ENCODE assay signal across 22 cellular contexts in the genomic region with DNA sequence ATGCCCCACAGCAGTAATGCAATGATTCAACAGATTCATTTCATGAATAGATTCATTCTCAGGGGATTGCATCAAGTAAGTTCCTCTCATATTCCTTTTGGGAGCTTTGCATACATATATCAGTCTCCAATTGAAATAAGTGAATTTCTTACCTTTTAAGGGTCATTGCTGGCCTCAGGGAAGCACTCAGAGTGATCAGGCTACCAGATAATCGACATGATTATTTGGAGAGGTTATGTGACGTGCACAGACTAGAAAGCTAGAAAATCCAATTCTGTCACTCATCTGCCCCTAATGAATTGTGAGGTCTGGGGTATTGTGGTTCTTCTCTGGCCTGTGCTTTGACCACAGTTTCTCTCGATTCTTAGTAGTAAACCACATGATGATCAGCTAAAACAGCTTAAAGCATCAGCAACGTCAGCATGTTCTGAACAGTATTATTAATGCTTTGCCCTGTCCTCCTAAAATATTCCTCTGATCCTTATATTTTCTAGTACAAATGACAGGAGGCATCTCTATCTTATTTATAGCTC.
"Had no signal": no experiment of that assay in that cellular context is flagged by ENCODE, and none has a peak within 500 bp of the region (broad histone marks: within the 10 kb centered on the region; RNA-seq: fewer than 3 reads in every experiment).

No MANE protein-coding gene starts in this region.

- FAIRE-seq: keratinocyte had no signal

- H3K27ac ChIP-seq: ascending aorta, cardiac muscle cell, gastroesophageal sphincter, hepatocyte, right lobe of liver, tibial artery, upper lobe of right lung had no signal

- H3K9me3 ChIP-seq: ascending aorta, gastroesophageal sphincter, right lobe of liver, tibial artery, upper lobe of right lung had no signal

- DNase-seq: activated B cell treated with CpG ODN at 0.5 μM for 24 hours; activated CD4-positive, alpha-beta T cell treated with anti-CD3 and anti-CD28 coated beads, Interleukin-2, amount 50 U/mL, for 1 hour; activated CD8-positive, alpha-beta memory T cell treated with anti-CD3 and anti-CD28 coated beads, Interleukin-2, amount 10 ng/mL, durations not matched to agents 7 days and 5 days; activated CD8-positive, alpha-beta T cell treated with anti-CD3 and anti-CD28 coated beads, Interleukin-2, amount 10 ng/mL, durations not matched to agents 7 days and 5 days; activated effector memory CD4-positive, alpha-beta T cell treated with anti-CD3 and anti-CD28 coated beads, Interleukin-2, amount 50 U/mL, for 16 hours; activated naive CD4-positive, alpha-beta T cell treated with anti-CD3 and anti-CD28 coated beads, Interleukin-2, amount 10 ng/mL, durations not matched to agents 7 days and 5 days; activated naive CD8-positive, alpha-beta T cell treated with anti-CD3 and anti-CD28 coated beads, Interleukin-2, amount 10 ng/mL, durations not matched to agents 7 days and 5 days; cortex of kidney; effector memory CD8-positive, alpha-beta T cell; erythroblast; left cardiac atrium; mammary epithelial cell; right lobe of liver; stimulated activated CD4-positive, alpha-beta T cell treated with anti-CD3 and anti-CD28 coated beads, Interleukin-2, amount 100 ng/mL, for 48 hours; stimulated activated naive CD8-positive, alpha-beta T cell treated with anti-CD3 and anti-CD28 coated beads, Interleukin-15, Interleukin-2, amounts not matched to agents 100 U/mL and 50 U/mL, for 24 hours; tibial artery; upper lobe of right lung had no signal

- H3K4me2 ChIP-seq: hepatocyte had no signal

- ATAC-seq: activated CD8-positive, alpha-beta memory T cell treated with anti-CD3 and anti-CD28 coated beads, Interleukin-2, amount 10 ng/mL, durations not matched to agents 7 days and 5 days; activated CD8-positive, alpha-beta T cell treated with anti-CD3 and anti-CD28 coated beads, Interleukin-2, amount 10 ng/mL, durations not matched to agents 7 days and 5 days; effector memory CD8-positive, alpha-beta T cell; gastroesophageal sphincter; left cardiac atrium; right lobe of liver; stimulated activated naive CD8-positive, alpha-beta T cell treated with anti-CD3 and anti-CD28 coated beads, Interleukin-15, Interleukin-2, amounts not matched to agents 100 U/mL and 50 U/mL, for 24 hours; upper lobe of right lung had no signal

- H3K27me3 ChIP-seq: ascending aorta, cardiac muscle cell, gastroesophageal sphincter, hepatocyte, right lobe of liver, tibial artery, upper lobe of right lung had no signal

- H3K4me1 ChIP-seq: ascending aorta, gastroesophageal sphincter, right lobe of liver, tibial artery, upper lobe of right lung had no signal

- H3K4me3 ChIP-seq: ascending aorta, cardiac muscle cell, gastroesophageal sphincter, hepatocyte, right lobe of liver, tibial artery, upper lobe of right lung had no signal

- H2AFZ ChIP-seq: hepatocyte had no signal

- H3K36me3 ChIP-seq: ascending aorta, cardiac muscle cell, gastroesophageal sphincter, right lobe of liver, tibial artery, upper lobe of right lung had no signal

- H3K79me2 ChIP-seq: hepatocyte had no signal
